ENCODE assay signal across 11 cellular contexts in the genomic region with DNA sequence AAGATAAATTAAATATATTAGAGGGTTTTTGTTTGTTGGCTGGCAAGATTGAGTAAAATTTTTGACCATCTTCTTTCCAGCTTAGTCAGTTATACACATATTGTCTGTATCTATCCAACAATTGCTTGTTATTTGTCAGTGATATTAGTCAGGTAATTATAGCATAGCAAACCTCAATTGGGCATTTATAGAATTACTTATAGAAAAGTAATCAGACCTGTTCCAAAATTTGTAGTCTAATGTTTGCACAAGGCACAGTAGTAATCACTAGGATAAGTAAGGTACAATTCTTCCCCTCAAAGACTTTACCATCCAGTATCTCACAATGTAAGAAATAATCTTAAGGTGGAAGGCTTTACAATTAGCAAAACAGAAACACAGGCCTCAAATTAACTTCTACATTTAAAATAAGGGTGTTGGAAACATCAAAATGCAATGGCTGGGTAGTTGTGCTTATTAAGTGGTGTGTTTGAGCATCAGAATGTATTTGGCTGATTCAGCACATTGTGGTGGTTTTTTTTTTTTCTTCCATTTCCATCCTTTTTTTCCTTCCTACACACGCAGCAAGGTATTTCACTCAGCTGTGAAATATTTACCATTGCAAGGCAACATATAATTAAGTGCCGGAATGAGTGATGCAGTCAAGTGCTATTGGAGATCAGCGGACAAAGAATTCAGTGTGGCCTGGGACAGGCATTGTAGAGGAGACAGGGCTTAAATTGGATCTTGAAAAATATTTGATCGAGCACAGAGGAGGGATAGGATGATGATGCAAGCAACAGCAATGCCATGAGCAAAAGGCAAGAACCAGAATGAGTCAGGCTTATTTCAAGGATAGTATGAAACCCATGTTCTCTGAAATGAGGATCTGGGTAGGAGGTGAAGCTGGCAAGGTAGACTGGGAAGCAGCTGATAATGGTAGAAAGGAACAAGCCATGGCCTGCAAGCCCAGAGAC.
DNase-seq lines count a peak whose midpoint lies in the region; ATAC-seq and TF ChIP-seq lines count a peak whose summit lies in the region.
"Had no signal": no experiment of that assay in that cellular context is flagged by ENCODE, and none has a peak within 500 bp of the region (broad histone marks: within the 10 kb centered on the region; RNA-seq: fewer than 3 reads in every experiment).

No MANE protein-coding gene starts in this region.

- peak overlapping the region; percentile 32 for H3K9ac ChIP-seq in adipocyte (ENCODE audit: low read length)

- H3K36me3 ChIP-seq in adipocyte (ENCODE audit: control insufficient read depth, insufficient read depth, low read length, severe bottlenecking): no peaks in the 10 kb centered on the region
- H3K36me3 ChIP-seq in suprapubic skin: no peaks in the 10 kb centered on the region
- H3K36me3 ChIP-seq: lower lobe of right lung had no signal

- TF ChIP-seq CTCF in glutamatergic neuron (IDR thresholded peaks at IDR 0.05; ENCODE audit: partially characterized antibody, unreplicated experiment): no peak
- no peak for TF ChIP-seq CTCF in suprapubic skin (IDR thresholded peaks at IDR 0.05)

- H3K27me3 ChIP-seq in adipocyte (replicated peaks; ENCODE audit: control insufficient read depth, insufficient read depth, low read length) (no peaks in the 10 kb centered on the region), suprapubic skin (no peaks in the 10 kb centered on the region)

- H3K4me3 Mint-ChIP-seq in glutamatergic neuron (ENCODE audit: unreplicated experiment) (no peak overlapping the region), immature natural killer cell (no peak overlapping the region)
- no peak overlapping the region for H3K4me3 Mint-ChIP-seq in activated naive CD8-positive, alpha-beta T cell treated with anti-CD3 and anti-CD28 coated beads, Interleukin-2, amount 50 U/mL, for 24 hours
- H3K4me3 Mint-ChIP-seq: central memory CD8-positive, alpha-beta T cell had no signal

- peak overlapping the region; percentile 3 for H3K4me3 ChIP-seq in adipocyte (ENCODE audit: low read length)
- H3K4me3 ChIP-seq in suprapubic skin: no peak overlapping the region
- H3K4me3 ChIP-seq: lower lobe of right lung had no signal

- TF ChIP-seq EP300 in suprapubic skin (IDR thresholded peaks at IDR 0.05): no peak

- DNase-seq in NCI-H345 (lab: John Stamatoyannopoulos, UW) (peak; percentile 9), NCI-H345 treated with DMSO at 0.1 percent for 48 hours (lab: John Stamatoyannopoulos, UW; ENCODE audit: unreplicated experiment) (no peak), adipocyte (ENCODE audit: low read depth) (peak; percentile 91), glutamatergic neuron (no peak), suprapubic skin (ENCODE audit: low spot score in 2 of 2) (no peak), immature natural killer cell (no peak), NCI-H2171 treated with DMSO at 0.1 percent for 48 hours (lab: John Stamatoyannopoulos, UW) (no peak)
- no peak for DNase-seq in activated naive CD8-positive, alpha-beta T cell treated with anti-CD3 and anti-CD28 coated beads, Interleukin-2, amount 50 U/mL, for 24 hours
- DNase-seq: lower lobe of right lung had no signal

- H3K27ac Mint-ChIP-seq in glutamatergic neuron (ENCODE audit: unreplicated experiment) (peak overlapping the region; percentile 33), immature natural killer cell (no peak overlapping the region)
- no peak overlapping the region for H3K27ac Mint-ChIP-seq in activated naive CD8-positive, alpha-beta T cell treated with anti-CD3 and anti-CD28 coated beads, Interleukin-2, amount 50 U/mL, for 24 hours

- H3K9me3 Mint-ChIP-seq in glutamatergic neuron (ENCODE audit: unreplicated experiment): peaks cover 13% of the 10 kb centered on the region
- H3K9me3 Mint-ChIP-seq in activated naive CD8-positive, alpha-beta T cell treated with anti-CD3 and anti-CD28 coated beads, Interleukin-2, amount 50 U/mL, for 24 hours: no peaks in the 10 kb centered on the region
- H3K9me3 Mint-ChIP-seq in immature natural killer cell: peaks cover 0 to 1% (median 0%) of the 10 kb centered on the region in 6 donors
- H3K9me3 Mint-ChIP-seq: central memory CD8-positive, alpha-beta T cell had no signal

- H3K4me1 Mint-ChIP-seq in glutamatergic neuron (ENCODE audit: low read depth, unreplicated experiment): peaks cover 13% of the 10 kb centered on the region
- no peaks in the 10 kb centered on the region for H3K4me1 Mint-ChIP-seq in activated naive CD8-positive, alpha-beta T cell treated with anti-CD3 and anti-CD28 coated beads, Interleukin-2, amount 50 U/mL, for 24 hours
- H3K4me1 Mint-ChIP-seq in immature natural killer cell: no peaks in the 10 kb centered on the region
- H3K4me1 Mint-ChIP-seq: central memory CD8-positive, alpha-beta T cell had no signal

- TF ChIP-seq POLR2A in suprapubic skin (IDR thresholded peaks at IDR 0.05): no peak

- H3K4me1 ChIP-seq in adipocyte (ENCODE audit: control insufficient read depth, insufficient read depth, low read length): peaks cover 34% of the 10 kb centered on the region
- peaks cover 13% of the 10 kb centered on the region for H3K4me1 ChIP-seq in suprapubic skin
- H3K4me1 ChIP-seq: lower lobe of right lung had no signal

- H3K9me3 ChIP-seq in adipocyte (ENCODE audit: control insufficient read depth, low read length) (no peaks in the 10 kb centered on the region), suprapubic skin (no peaks in the 10 kb centered on the region)
- H3K9me3 ChIP-seq: lower lobe of right lung had no signal

- peak overlapping the region; percentile 84 for H3K27ac ChIP-seq in suprapubic skin
- H3K27ac ChIP-seq: lower lobe of right lung had no signal

- H3K36me3 Mint-ChIP-seq in glutamatergic neuron (ENCODE audit: unreplicated experiment) (no peaks in the 10 kb centered on the region), immature natural killer cell (no peaks in the 10 kb centered on the region)
- H3K36me3 Mint-ChIP-seq in activated naive CD8-positive, alpha-beta T cell treated with anti-CD3 and anti-CD28 coated beads, Interleukin-2, amount 50 U/mL, for 24 hours (ENCODE audit: low read depth): no peaks in the 10 kb centered on the region

- peaks cover 11% of the 10 kb centered on the region for H3K27me3 Mint-ChIP-seq in glutamatergic neuron (ENCODE audit: unreplicated experiment)
- H3K27me3 Mint-ChIP-seq in activated naive CD8-positive, alpha-beta T cell treated with anti-CD3 and anti-CD28 coated beads, Interleukin-2, amount 50 U/mL, for 24 hours: no peaks in the 10 kb centered on the region
- H3K27me3 Mint-ChIP-seq in immature natural killer cell (ENCODE audit: low read depth in 3 of 3): no peaks in the 10 kb centered on the region
- H3K27me3 Mint-ChIP-seq: central memory CD8-positive, alpha-beta T cell had no signal

- ATAC-seq in activated naive CD8-positive, alpha-beta T cell treated with anti-CD3 and anti-CD28 coated beads, Interleukin-2, amount 50 U/mL, for 24 hours: no peak
- ATAC-seq: activated CD4-positive, CD25-positive, alpha-beta regulatory T cell treated with anti-CD3 and anti-CD28 coated beads, Interleukin-2, amount 50 U/mL, for 24 hours; lower lobe of right lung had no signal

- 73% methylated on average over 4 of the region's 4 CpGs for WGBS in suprapubic skin

Comparison
In these comparisons a context has a peak if more than half of its experiments do, and no peak if none do; other contexts are left out.
1. DNase-seq: peak in NCI-H345 (single experiment) and adipocyte (single experiment); none in NCI-H345 treated with DMSO at 0.1 percent for 48 hours (single experiment), glutamatergic neuron (single experiment), suprapubic skin (0 of 2), activated naive CD8-positive, alpha-beta T cell treated with anti-CD3 and anti-CD28 coated beads, Interleukin-2, amount 50 U/mL, for 24 hours (single experiment), immature natural killer cell (0 of 3) and NCI-H2171 treated with DMSO at 0.1 percent for 48 hours (single experiment).